Comparison of ENCODE assay signal across 1 cellular context in the genomic region with DNA sequence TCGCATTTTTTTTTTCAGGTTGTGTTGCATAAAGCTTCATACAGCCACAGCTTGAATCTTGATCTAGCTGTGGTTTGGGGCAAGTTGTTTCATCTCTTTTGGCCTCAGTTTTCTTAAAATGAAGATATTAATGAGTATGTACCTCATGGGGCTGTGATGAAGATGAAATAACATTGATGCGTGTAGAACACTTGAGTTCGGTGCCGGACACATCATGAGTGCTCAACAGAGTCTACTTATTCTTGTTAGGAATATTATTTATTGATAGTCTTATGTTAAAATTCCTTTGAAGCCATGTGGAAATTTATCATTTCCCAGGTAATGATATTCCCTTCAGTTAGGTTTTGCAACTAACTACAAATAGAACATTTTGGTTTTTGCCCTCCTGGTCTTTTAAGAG.
TF ChIP-seq lines count a peak whose summit lies in the region.

No MANE protein-coding gene starts in this region.

TF ChIP-seq in HepG2, 621 proteins besides CTCF, POLR2A, EP300 and RAD21:
- TF ChIP-seq ZNF253 (CRISPR knock-in tag; IDR thresholded peaks at IDR 0.05; ENCODE audit: borderline replicate concordance) (no peak), CREB1 (IDR thresholded peaks at IDR 0.05) (no peak), CREB1 (CRISPR knock-in tag; IDR thresholded peaks at IDR 0.05) (0 out of 2 replicates have a peak, but pooled peaks have one; percentile 24)
TF ChIP-seq in HepG2: peak in this region for 1.
